9 cellular contexts compared by ENCODE assay signal in the genomic region with DNA sequence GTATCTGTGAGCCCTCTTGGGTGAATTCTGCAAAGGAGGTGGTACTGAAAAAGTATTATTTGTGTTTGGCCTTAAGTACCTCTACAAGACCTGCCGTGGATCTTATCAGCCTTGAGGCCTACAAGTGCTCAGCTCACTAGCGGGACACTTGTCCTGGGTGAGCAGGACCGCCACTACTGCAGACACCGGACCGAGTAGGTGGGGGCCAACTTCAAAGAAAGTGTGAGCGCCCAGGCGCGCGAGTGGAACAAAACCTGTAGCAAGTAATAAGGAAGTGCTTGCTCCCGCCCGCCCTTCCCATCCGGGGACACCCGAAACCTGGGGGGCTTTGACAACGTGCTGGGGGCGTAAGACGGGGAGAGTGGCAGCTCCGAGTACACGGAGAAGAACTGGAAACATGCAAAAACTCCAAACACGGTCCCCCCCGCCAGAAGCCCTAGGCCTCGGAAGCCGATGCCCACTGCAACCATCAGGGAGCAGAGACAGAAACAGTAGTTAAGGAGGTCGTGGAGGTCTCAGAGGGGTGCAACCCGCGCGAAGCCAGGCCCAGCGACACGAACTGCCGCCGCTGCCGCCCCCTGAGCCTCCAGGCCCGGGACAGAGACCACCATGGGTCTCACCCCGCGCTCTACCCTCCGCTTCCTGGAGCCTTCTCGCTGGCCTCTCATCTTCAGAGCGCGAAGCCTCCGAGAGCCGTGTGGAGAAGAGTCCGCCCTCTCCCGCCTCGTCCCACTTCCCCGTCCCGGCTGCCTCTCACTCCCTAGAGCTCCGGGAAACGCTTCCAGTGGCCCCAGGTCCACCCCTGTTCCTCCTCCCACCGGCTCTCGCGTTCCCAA. TPM values are rescaled to one million over a fixed set of nuclear protein-coding genes. Genes with fewer than 3 reads are reported as not detected.
DNase-seq lines count a peak whose midpoint lies in the region; ATAC-seq, FAIRE-seq and TF ChIP-seq lines count a peak whose summit lies in the region.
"Had no signal": no experiment of that assay in that cellular context is flagged by ENCODE, and none has a peak within 500 bp of the region (broad histone marks: within the 10 kb centered on the region; RNA-seq: fewer than 3 reads in every experiment).

No MANE protein-coding gene starts in this region.

- no peaks in the 10 kb centered on the region for H3K9me2 ChIP-seq in DOHH2 (replicated peaks; ENCODE audit: control insufficient read depth, low read length)

- 0 to 2% methylated on average over 40 to 46 of the region's 50 CpGs for WGBS in thyroid gland, 2 donors

- H3K4me3 Mint-ChIP-seq in glutamatergic neuron (ENCODE audit: unreplicated experiment): peak overlapping the region; percentile 98

- H3K27ac ChIP-seq in DOHH2 (ENCODE audit: low read depth, low read length): peak overlapping the region; percentile 88
- peak overlapping the region; percentile 98 for H3K27ac ChIP-seq in osteoblast (ENCODE audit: low read depth, low read length)
- peak overlapping the region; percentile 87 to 96 (median 88) for H3K27ac ChIP-seq in thyroid gland

- intact Hi-C loops in thyroid gland (cut with DNase I): no loop called here

- H3K4me1 ChIP-seq in DOHH2 (ENCODE audit: control insufficient read depth, low read length) (peaks cover 23% of the 10 kb centered on the region), osteoblast (ENCODE audit: insufficient read depth, low read length) (peaks cover 10% of the 10 kb centered on the region), thyroid gland (peaks cover 17 to 18% of the 10 kb centered on the region in 2 donors)

- H2AFZ ChIP-seq in osteoblast (ENCODE audit: low read length): peak overlapping the region; percentile 97

- FAIRE-seq in RCC 7860 (lab: Jason Lieb, UNC): no peak
- FAIRE-seq: colon had no signal

- no peaks in the 10 kb centered on the region for H3K27me3 ChIP-seq in DOHH2 (ENCODE audit: control insufficient read depth, low read length)
- H3K27me3 ChIP-seq in osteoblast (ENCODE audit: insufficient read depth, low read length): no peaks in the 10 kb centered on the region
- H3K27me3 ChIP-seq in thyroid gland: no peaks in the 10 kb centered on the region

- no peak for TF ChIP-seq POLR2A in thyroid gland (IDR thresholded peaks at IDR 0.05)

- H3K4me2 ChIP-seq in DOHH2 (ENCODE audit: low read length) (peak overlapping the region; percentile 69), osteoblast (ENCODE audit: insufficient read depth, low read length) (peak overlapping the region; percentile 79)

- H3K9me3 ChIP-seq in DOHH2 (ENCODE audit: control insufficient read depth, insufficient read depth, low read length) (no peaks in the 10 kb centered on the region), osteoblast (ENCODE audit: low read depth, low read length) (no peaks in the 10 kb centered on the region), thyroid gland (no peaks in the 10 kb centered on the region)

- peak overlapping the region; percentile 98 for H3K27ac Mint-ChIP-seq in glutamatergic neuron (ENCODE audit: unreplicated experiment)

- H3K9me3 Mint-ChIP-seq in glutamatergic neuron (ENCODE audit: unreplicated experiment): peaks cover 13% of the 10 kb centered on the region

- no peaks in the 10 kb centered on the region for H3F3A ChIP-seq in DOHH2 (ENCODE audit: control insufficient read depth, insufficient read depth)

- H3K36me3 Mint-ChIP-seq in glutamatergic neuron (ENCODE audit: unreplicated experiment): no peaks in the 10 kb centered on the region

- H3K4me3 ChIP-seq in DOHH2 (ENCODE audit: low read length): peak overlapping the region; percentile 93
- H3K4me3 ChIP-seq in osteoblast (ENCODE audit: insufficient read depth, low read length): peak overlapping the region; percentile 97
- H3K4me3 ChIP-seq in thyroid gland (replicated peaks in 1 of 3): peak overlapping the region; percentile 27 to 84 (median 59)

- H4K20me1 ChIP-seq in DOHH2 (ENCODE audit: control insufficient read depth, insufficient read depth, low read depth, low read length) (peaks cover 30% of the 10 kb centered on the region), osteoblast (ENCODE audit: insufficient read depth, low read length) (peaks cover 27% of the 10 kb centered on the region)

- ATAC-seq in HG02840 (IDR thresholded peaks at IDR 0.05; ENCODE audit: low FRiP score, unreplicated experiment) (peak; percentile 2), HG03108 (IDR thresholded peaks at IDR 0.05; ENCODE audit: unreplicated experiment) (no peak)

- peaks cover 11% of the 10 kb centered on the region for H3K27me3 Mint-ChIP-seq in glutamatergic neuron (ENCODE audit: unreplicated experiment)

- H3K79me2 ChIP-seq in DOHH2 (ENCODE audit: control insufficient read depth, low read length) (peaks cover 56% of the 10 kb centered on the region), osteoblast (ENCODE audit: insufficient read depth, low read length) (peaks cover 55% of the 10 kb centered on the region)

- H3K36me3 ChIP-seq in DOHH2 (ENCODE audit: control insufficient read depth, low read length) (peaks cover 48% of the 10 kb centered on the region), osteoblast (ENCODE audit: insufficient read depth, low read length) (peaks cover 10% of the 10 kb centered on the region), thyroid gland (peaks cover under 1 to 5% of the 10 kb centered on the region in 2 donors)

- H3K4me1 Mint-ChIP-seq in glutamatergic neuron (ENCODE audit: low read depth, unreplicated experiment): peaks cover 5% of the 10 kb centered on the region

- DNase-seq in RCC 7860 (ENCODE audit: low spot score) (peak; percentile 30), glutamatergic neuron (peak; percentile 32), osteoblast (ENCODE audit: insufficient read length, low spot score, missing footprints) (peak; percentile 78), thyroid gland (peak; percentile 65 to 71)
- DNase-seq in activated gamma-delta T cell treated with anti-CD3 and anti-CD28 coated beads, Interleukin-2, amount 50 U/mL, for 16 hours (ENCODE audit: low read depth): peak; percentile 30

- TF ChIP-seq CTCF in DOHH2 (IDR thresholded peaks at IDR 0.05; ENCODE audit: low read depth, low read length, poor library complexity, severe bottlenecking) (no peak), glutamatergic neuron (IDR thresholded peaks at IDR 0.05; ENCODE audit: partially characterized antibody, unreplicated experiment) (no peak), osteoblast (IDR thresholded peaks at IDR 0.05; ENCODE audit: extremely low read depth, low read depth, low read length) (no peak), thyroid gland (IDR thresholded peaks at IDR 0.05) (no peak)

RNA-seq across cellular contexts. Expression of a gene that starts 0.6 kb away (rescaled TPM):
- total RNA-seq in glutamatergic neuron (ENCODE audit: unreplicated experiment) (165 TPM), osteoblast (114 and 122 TPM in 2 replicates), thyroid gland (100 to 1,000 TPM; 109 to 150 (median 133) TPM)

RNA-seq across cellular contexts. Expression of a gene that starts 55.5 kb away (rescaled TPM):
- total RNA-seq in glutamatergic neuron (ENCODE audit: unreplicated experiment) (52.9 TPM), osteoblast (65.1 and 68.4 TPM in 2 replicates), thyroid gland (10 to 100 TPM; 17.2 to 33.8 (median 30.1) TPM)
